11 cellular contexts compared by ENCODE assay signal in the genomic region with DNA sequence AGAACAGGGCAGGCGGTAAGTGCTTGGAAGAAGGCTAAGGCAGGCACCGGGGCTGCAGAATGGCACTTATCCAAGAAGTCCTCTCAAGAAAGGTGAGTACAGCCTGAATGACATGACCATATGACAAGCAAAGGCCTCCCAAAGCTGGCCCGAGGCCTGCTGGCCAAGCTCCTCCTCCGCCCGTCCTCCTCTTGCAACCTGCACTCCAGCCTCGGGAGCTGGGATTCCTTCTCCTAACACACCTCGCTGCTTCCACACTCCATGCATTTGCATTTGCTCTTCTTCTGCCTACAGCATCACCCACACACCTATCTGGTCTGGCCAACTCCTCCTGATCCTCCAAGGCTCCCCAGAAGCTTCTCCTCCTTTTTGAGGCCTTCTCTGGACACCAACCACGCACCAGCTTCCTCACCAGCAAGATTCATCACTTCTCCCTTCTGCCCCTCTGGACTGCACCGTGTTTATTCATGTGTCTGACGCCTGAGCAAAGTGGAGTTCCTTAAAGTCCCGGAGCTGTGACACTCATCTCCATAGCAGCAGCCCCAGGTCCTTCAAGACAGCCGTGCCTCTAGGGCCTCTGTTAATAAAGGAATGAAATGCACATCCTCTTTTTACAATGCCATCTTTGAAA. TPM values are rescaled to one million over a fixed set of nuclear protein-coding genes. Genes with fewer than 3 reads are reported as not detected.
DNase-seq lines count a peak whose midpoint lies in the region; ATAC-seq and TF ChIP-seq lines count a peak whose summit lies in the region.
"Had no signal": no experiment of that assay in that cellular context is flagged by ENCODE, and none has a peak within 500 bp of the region (broad histone marks: within the 10 kb centered on the region; RNA-seq: fewer than 3 reads in every experiment).

No MANE protein-coding gene starts in this region.

- in situ Hi-C loops in HAP-1 (cut with MboI; ENCODE audit: low sequenced_read_pairs) = no loop called here
- in situ Hi-C loops in SK-MEL-5 (cut with HindIII; ENCODE audit: low pct_unique_long_range_greater_than_20kb, low sequenced_read_pairs) = no loop called here

- no CpG with 5 or more reads among the region's 12 CpGs for WGBS in trophoblast cell (ENCODE audit: extremely low coverage, insufficient coverage, insufficient read length)

- ATAC-seq in WTC11 (no peak; the same call in 1 of the 2 replicates), GM21367 (IDR thresholded peaks at IDR 0.05; ENCODE audit: unreplicated experiment) (no peak)

- H3K9me3 ChIP-seq in HAP-1 (no peaks in the 10 kb centered on the region), trophoblast cell (ENCODE audit: insufficient read depth, low read depth, low read length) (no peaks in the 10 kb centered on the region)

- H3K27ac Mint-ChIP-seq in WTC11 = no peak overlapping the region; the same call in 1 of the 2 replicates
- H3K27ac Mint-ChIP-seq: memory B cell had no signal

- no peak overlapping the region for H2BK5ac ChIP-seq in trophoblast cell (ENCODE audit: low read depth, low read length, poor library complexity)

- H2AFZ ChIP-seq in trophoblast cell (ENCODE audit: insufficient read depth, low read length, poor library complexity) = no peak overlapping the region

- H3K9ac ChIP-seq in trophoblast cell (ENCODE audit: low read length) = no peak overlapping the region

- H3K23ac ChIP-seq in trophoblast cell (ENCODE audit: low read length) = no peak overlapping the region

- H3K36me3 Mint-ChIP-seq in WTC11 = no peaks in the 10 kb centered on the region
- H3K36me3 Mint-ChIP-seq: memory B cell had no signal

- POLR2A ChIA-PET in WTC11 (lab: Charles Lee) = interaction anchor here (0.6 kb wide), 1 partner anchor 259 kb away, joined by 3 read pairs; no protein-coding TSS in a partner anchor

- H3K4me1 Mint-ChIP-seq in WTC11 = peaks cover 11% of the 10 kb centered on the region

- H3K4me3 ChIP-seq in HAP-1 (no peak overlapping the region), skin epidermis (no peak overlapping the region), trophoblast cell (ENCODE audit: low read depth, low read length) (no peak overlapping the region)

- no peak overlapping the region for H3K4me3 Mint-ChIP-seq in WTC11
- H3K4me3 Mint-ChIP-seq: memory B cell had no signal

- H2BK120ac ChIP-seq in trophoblast cell (ENCODE audit: insufficient read depth, low read length, poor library complexity) = no peak overlapping the region

- H3K27ac ChIP-seq in skin epidermis (peak overlapping the region in 12 of 21 experiments; percentile 13 to 86 (median 52)), trophoblast cell (ENCODE audit: low read depth, low read length) (no peak overlapping the region)

- TF ChIP-seq CTCF in WTC11 (IDR thresholded peaks at IDR 0.05) = no peak

- H3K4me1 ChIP-seq in HAP-1 = peaks cover 23% of the 10 kb centered on the region
- H3K4me1 ChIP-seq in trophoblast cell (ENCODE audit: control insufficient read depth in 1 of 2, insufficient read depth in 2 of 2, low read length in 2 of 2) = peaks cover 10 to 18% of the 10 kb centered on the region in 2 experiments

- H4K8ac ChIP-seq in trophoblast cell (ENCODE audit: low read depth, low read length) = no peak overlapping the region

- H3K9me3 Mint-ChIP-seq in WTC11 = peaks cover 4% of the 10 kb centered on the region; the same call in 1 of the 2 replicates

- no peak overlapping the region for H3K14ac ChIP-seq in trophoblast cell (ENCODE audit: low read length)

- H3K36me3 ChIP-seq in HAP-1 (replicated peaks) (no peaks in the 10 kb centered on the region), trophoblast cell (ENCODE audit: control insufficient read depth in 1 of 2, insufficient read depth in 2 of 2, low read length in 2 of 2) (no peaks in the 10 kb centered on the region)

- H2BK12ac ChIP-seq in trophoblast cell (ENCODE audit: low read length) = no peak overlapping the region

- CTCF ChIA-PET in WTC11 (lab: Charles Lee) = interaction anchor here (2.2 kb wide), 1 partner anchor 22 kb away, joined by 10 read pairs; no protein-coding TSS in a partner anchor

- H3K18ac ChIP-seq in trophoblast cell (ENCODE audit: low read length) = no peak overlapping the region

- H3K4me2 ChIP-seq in trophoblast cell (ENCODE audit: low read length) = no peak overlapping the region

- H3K27me3 ChIP-seq in HAP-1 (ENCODE audit: low read depth) (no peaks in the 10 kb centered on the region), trophoblast cell (ENCODE audit: insufficient read depth, low read length) (no peaks in the 10 kb centered on the region)

- no peak overlapping the region for H3K4ac ChIP-seq in trophoblast cell (ENCODE audit: low read depth, low read length)

- H3K79me1 ChIP-seq in trophoblast cell (ENCODE audit: low read length) = no peaks in the 10 kb centered on the region

- no peaks in the 10 kb centered on the region for H3K79me2 ChIP-seq in trophoblast cell (ENCODE audit: control insufficient read depth, insufficient read depth, low read length, poor library complexity)

- H2AK5ac ChIP-seq in trophoblast cell (ENCODE audit: low read length) = no peak overlapping the region

- H4K12ac ChIP-seq in trophoblast cell (ENCODE audit: low read depth, low read length) = no peak overlapping the region

- H3K27me3 Mint-ChIP-seq in WTC11 (ENCODE audit: low read depth) = no peaks in the 10 kb centered on the region
- H3K27me3 Mint-ChIP-seq: memory B cell had no signal

- DNase-seq in HAP-1 (ENCODE audit: low spot score in 2 of 2) (peak; percentile 41 to 53), SK-MEL-5 (ENCODE audit: low read depth, low spot score) (peak; percentile 60), kidney glomerular epithelial cell (lab: John Stamatoyannopoulos, UW) (peak; percentile 79), WTC11 (ENCODE audit: low spot score) (no peak), trophoblast cell (no peak), iPS-NIHi7 (ENCODE audit: extremely low spot score) (no peak)
- DNase-seq: NCI-H1417 had no signal

- no peak overlapping the region for H4K91ac ChIP-seq in trophoblast cell (ENCODE audit: low read depth, low read length)

TF ChIP-seq in WTC11, 78 proteins besides CTCF, POLR2A, EP300 and RAD21 (continues in another document):
- TF ChIP-seq, protein P1, sequence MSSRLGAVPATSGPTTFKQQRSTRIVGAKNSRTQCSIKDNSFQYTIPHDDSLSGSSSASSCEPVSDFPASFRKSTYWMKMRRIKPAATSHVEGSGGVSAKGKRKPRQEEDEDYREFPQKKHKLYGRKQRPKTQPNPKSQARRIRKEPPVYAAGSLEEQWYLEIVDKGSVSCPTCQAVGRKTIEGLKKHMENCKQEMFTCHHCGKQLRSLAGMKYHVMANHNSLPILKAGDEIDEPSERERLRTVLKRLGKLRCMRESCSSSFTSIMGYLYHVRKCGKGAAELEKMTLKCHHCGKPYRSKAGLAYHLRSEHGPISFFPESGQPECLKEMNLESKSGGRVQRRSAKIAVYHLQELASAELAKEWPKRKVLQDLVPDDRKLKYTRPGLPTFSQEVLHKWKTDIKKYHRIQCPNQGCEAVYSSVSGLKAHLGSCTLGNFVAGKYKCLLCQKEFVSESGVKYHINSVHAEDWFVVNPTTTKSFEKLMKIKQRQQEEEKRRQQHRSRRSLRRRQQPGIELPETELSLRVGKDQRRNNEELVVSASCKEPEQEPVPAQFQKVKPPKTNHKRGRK (CRISPR knock-in tag; IDR thresholded peaks at IDR 0.05; ENCODE audit: borderline replicate concordance) = no peak
- no peak for TF ChIP-seq SOX15 (CRISPR knock-in tag; IDR thresholded peaks at IDR 0.05)
- TF ChIP-seq, protein P2, sequence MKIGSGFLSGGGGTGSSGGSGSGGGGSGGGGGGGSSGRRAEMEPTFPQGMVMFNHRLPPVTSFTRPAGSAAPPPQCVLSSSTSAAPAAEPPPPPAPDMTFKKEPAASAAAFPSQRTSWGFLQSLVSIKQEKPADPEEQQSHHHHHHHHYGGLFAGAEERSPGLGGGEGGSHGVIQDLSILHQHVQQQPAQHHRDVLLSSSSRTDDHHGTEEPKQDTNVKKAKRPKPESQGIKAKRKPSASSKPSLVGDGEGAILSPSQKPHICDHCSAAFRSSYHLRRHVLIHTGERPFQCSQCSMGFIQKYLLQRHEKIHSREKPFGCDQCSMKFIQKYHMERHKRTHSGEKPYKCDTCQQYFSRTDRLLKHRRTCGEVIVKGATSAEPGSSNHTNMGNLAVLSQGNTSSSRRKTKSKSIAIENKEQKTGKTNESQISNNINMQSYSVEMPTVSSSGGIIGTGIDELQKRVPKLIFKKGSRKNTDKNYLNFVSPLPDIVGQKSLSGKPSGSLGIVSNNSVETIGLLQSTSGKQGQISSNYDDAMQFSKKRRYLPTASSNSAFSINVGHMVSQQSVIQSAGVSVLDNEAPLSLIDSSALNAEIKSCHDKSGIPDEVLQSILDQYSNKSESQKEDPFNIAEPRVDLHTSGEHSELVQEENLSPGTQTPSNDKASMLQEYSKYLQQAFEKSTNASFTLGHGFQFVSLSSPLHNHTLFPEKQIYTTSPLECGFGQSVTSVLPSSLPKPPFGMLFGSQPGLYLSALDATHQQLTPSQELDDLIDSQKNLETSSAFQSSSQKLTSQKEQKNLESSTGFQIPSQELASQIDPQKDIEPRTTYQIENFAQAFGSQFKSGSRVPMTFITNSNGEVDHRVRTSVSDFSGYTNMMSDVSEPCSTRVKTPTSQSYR (CRISPR knock-in tag; IDR thresholded peaks at IDR 0.05) = no peak

RNA-seq across cellular contexts. Expression of a gene that starts 32.3 kb away (rescaled TPM):
- total RNA-seq in SK-MEL-5 (2014; rRNA removed; shearing (Covaris generic)) = 6.7 and 8.3 TPM in 2 replicates
- 4.4 and 7.4 TPM in 2 replicates for polyA plus RNA-seq in SK-MEL-5 (2015; cell fraction: cytosol; rRNA removed)
- 2.2 and 3.3 TPM in 2 replicates for polyA plus RNA-seq in SK-MEL-5 (2015; cell fraction: nucleus; rRNA removed)
- 3.9 to 5.7 TPM (median 4.0 TPM) in 3 replicates for total RNA-seq in WTC11 (2021)
- polyA plus RNA-seq in trophoblast cell (2013) = 1.1 and 1.2 TPM in 2 replicates
- total RNA-seq: T-helper 1 cell treated with Interleukin-12 subunit alpha and Interleukin-12 subunit beta and Interleukin-4 antibody, amounts not matched to agents 30 ng/mL and 1 ng/mL, for 36 hours had no signal

Comparison
In these comparisons a context has a peak if more than half of its experiments do, and no peak if none do; other contexts are left out.
1. DNase-seq: peak in HAP-1 (2 of 2), SK-MEL-5 (single experiment) and kidney glomerular epithelial cell (single experiment); none in WTC11 (single experiment), trophoblast cell (0 of 2) and iPS-NIHi7 (single experiment).